Comparison of ENCODE assay signal across 23 cellular contexts in the genomic region with DNA sequence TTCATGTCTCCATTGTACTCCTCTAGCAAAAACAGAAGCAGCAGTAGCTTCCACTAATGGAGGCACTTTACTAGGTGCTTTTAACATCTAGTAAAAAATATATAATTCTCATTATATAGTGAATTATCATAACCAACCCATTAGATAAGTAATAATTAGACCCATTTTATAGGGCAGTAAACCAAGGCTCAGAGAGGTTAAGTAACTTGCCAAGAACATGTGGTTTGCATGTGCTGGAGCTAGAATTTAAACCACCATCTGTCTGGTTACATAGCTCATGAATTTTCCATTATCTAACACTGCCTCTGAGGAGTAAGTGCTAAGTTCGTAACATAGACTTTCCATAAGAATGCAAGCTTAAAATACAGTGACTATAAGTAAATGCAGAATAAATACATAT. TPM values are rescaled to one million over a fixed set of nuclear protein-coding genes. Genes with fewer than 3 reads are reported as not detected.
DNase-seq lines count a peak whose midpoint lies in the region; ATAC-seq, FAIRE-seq and TF ChIP-seq lines count a peak whose summit lies in the region.
"Had no signal": no experiment of that assay in that cellular context is flagged by ENCODE, and none has a peak within 500 bp of the region (broad histone marks: within the 10 kb centered on the region; RNA-seq: fewer than 3 reads in every experiment).

No MANE protein-coding gene starts in this region.

- no peaks in the 10 kb centered on the region for H3K9me3 ChIP-seq in GM12878 (replicated peaks; ENCODE audit: control insufficient read depth, insufficient read depth, low read length)
- H3K9me3 ChIP-seq: SJSA1 had no signal

- H3K27ac Mint-ChIP-seq in glutamatergic neuron (ENCODE audit: unreplicated experiment): peak overlapping the region; percentile 44

- peaks cover 4% of the 10 kb centered on the region for H3K27me3 Mint-ChIP-seq in glutamatergic neuron (ENCODE audit: unreplicated experiment)

- no peak for ATAC-seq in GM12878

- no peaks in the 10 kb centered on the region for H3K36me3 Mint-ChIP-seq in glutamatergic neuron (ENCODE audit: unreplicated experiment)

- no peaks in the 10 kb centered on the region for H3K27me3 ChIP-seq in GM12878 (replicated peaks in 1 of 2; ENCODE audit: control insufficient read depth in 2 of 2, insufficient read depth in 2 of 2, low read length in 1 of 2)
- H3K27me3 ChIP-seq: SJSA1 had no signal

- intact Hi-C loops in GM12878 (cut with micrococcal nuclease; ENCODE audit: unreplicated experiment): loop anchor here (2.0 kb wide), 1 partner anchor 39 kb away; no protein-coding TSS in a partner anchor
- intact Hi-C loops in lower leg skin (cut with DNase I; ENCODE audit: low total_unique reads): no loop called here

- no peak overlapping the region; the same call in 1 of the 2 replicates for H3K27ac ChIP-seq in GM12878 (ENCODE audit: control insufficient read depth, insufficient read depth)
- H3K27ac ChIP-seq: 22Rv1, KMS-11, SJSA1 had no signal

- no peak for FAIRE-seq in GM12878 (lab: Jason Lieb, UNC)
- FAIRE-seq: D721Med, G401.6, H1 had no signal

- H3K36me3 ChIP-seq in GM12878 (ENCODE audit: control insufficient read depth in 2 of 2, insufficient read depth in 2 of 2, low read length in 1 of 2): peaks cover 0 to 30% of the 10 kb centered on the region in 2 experiments; a peak in 3 of 4 replicates

- CTCF ChIA-PET in GM12878 (lab: Yijun Ruan, JAX): interaction anchor here (0.6 to 1.3 kb wide), 5 partner anchors 40 to 55 kb away, joined by 3 to 6 read pairs (median 3); partner anchors contain the start of gene CREB3L2

- H2AFZ ChIP-seq in GM12878 (ENCODE audit: control insufficient read depth, low read depth, low read length): no peak overlapping the region

- H3K4me3 Mint-ChIP-seq in glutamatergic neuron (ENCODE audit: unreplicated experiment): no peak overlapping the region

- peaks cover 47% of the 10 kb centered on the region for H3K4me1 Mint-ChIP-seq in glutamatergic neuron (ENCODE audit: low read depth, unreplicated experiment)

- DNase-seq in DMS 273 (lab: John Stamatoyannopoulos, UW; ENCODE audit: unreplicated experiment) (peak; percentile 63), DMS 273 treated with DMSO at 0.1 percent for 48 hours (lab: John Stamatoyannopoulos, UW) (no peak), GM12878 (ENCODE audit: low read depth, low spot score) (no peak), glutamatergic neuron (no peak), GM13976 (ENCODE audit: low spot score) (no peak), dedifferentiated amniotic fluid mesenchymal stem cell (ENCODE audit: extremely low spot score) (no peak), lower leg skin (ENCODE audit: low spot score in 2 of 2) (no peak)
- DNase-seq: HCEC 1CT, IMR-90, NCI-H1092, NCI-H1417 treated with DMSO at 0.1 percent for 48 hours, NCI-H1694 treated with DMSO at 0.1 percent for 48 hours, NCI-H2081, NCI-H2227 treated with DMSO at 0.1 percent for 48 hours, NCI-H526 treated with DMSO at 0.1 percent for 48 hours, Right ventricle myocardium superior, RPMI8226 had no signal

- no peaks in the 10 kb centered on the region for H4K20me1 ChIP-seq in GM12878 (ENCODE audit: control insufficient read depth, insufficient read depth)

- RAD21 ChIA-PET in GM12878 (lab: Charles Lee; ENCODE audit: unreplicated experiment): interaction anchor here (0.5 to 2.7 kb wide), 12 partner anchors 8 to 304 kb away, joined by 3 to 13 read pairs (median 4); no protein-coding TSS in a partner anchor

- TF ChIP-seq RAD21 in GM12878 (IDR thresholded peaks at IDR 0.05; ENCODE audit: insufficient read depth, low read depth, low read length): no peak

- SMC1A ChIA-PET in GM12878 (lab: Charles Lee; ENCODE audit: uncharacterized antibody, unreplicated experiment): interaction anchor here (0.8 to 3.1 kb wide), 12 partner anchors 14 to 41 kb away, joined by 3 to 18 read pairs (median 4); partner anchors contain the start of gene CREB3L2

- H3K4me1 ChIP-seq in GM12878 (ENCODE audit: control insufficient read depth, insufficient read depth, low read length): peaks cover 30% of the 10 kb centered on the region

- peaks cover 85% of the 10 kb centered on the region for H3K79me2 ChIP-seq in GM12878 (ENCODE audit: control insufficient read depth, insufficient read depth, low read length)

- no TSS peak for BruUV-seq in GM12878 (replicated peaks; lab: Mats Ljungman, UMichigan)

- in situ Hi-C loops in GM12878 (cut with MboI) (no loop called here), GM13976 (cut with MboI; ENCODE audit: low sequenced_read_pairs, unreplicated experiment) (no loop called here)

- no peak for TF ChIP-seq CTCF in GM12878 (IDR thresholded peaks at IDR 0.05 in 2 of 3, conservative IDR thresholded peaks at IDR 0.05 in 1 of 3; ENCODE audit: control insufficient read depth in 2 of 3, extremely low read depth in 1 of 3, insufficient read depth in 1 of 3, low read depth in 3 of 3, low read length in 3 of 3)
- no peak for TF ChIP-seq CTCF in glutamatergic neuron (IDR thresholded peaks at IDR 0.05; ENCODE audit: partially characterized antibody, unreplicated experiment)
- TF ChIP-seq CTCF in GM13976 (IDR thresholded peaks at IDR 0.05; ENCODE audit: borderline replicate concordance, control extremely low read depth, extremely low read depth, insufficient read depth, missing control alignments): no peak
- no peak for TF ChIP-seq CTCF in lower leg skin (IDR thresholded peaks at IDR 0.05)

- no peak overlapping the region for H3K4me2 ChIP-seq in GM12878 (ENCODE audit: control insufficient read depth, insufficient read depth)
- H3K4me2 ChIP-seq: KMS-11 had no signal

- TF ChIP-seq POLR2A in GM12878 (IDR thresholded peaks at IDR 0.05; ENCODE audit: low read depth, low read length) (no peak), lower leg skin (IDR thresholded peaks at IDR 0.05) (no peak)

- POLR2A ChIA-PET in GM12878 (lab: Charles Lee): interaction anchor here (0.5 to 1.9 kb wide), 5 partner anchors 9 to 30 kb away, joined by 3 to 5 read pairs (median 5); no protein-coding TSS in a partner anchor

- H3K9me3 Mint-ChIP-seq in glutamatergic neuron (ENCODE audit: unreplicated experiment): peaks cover 7% of the 10 kb centered on the region

- 79% methylated on average over 1 of the region's 1 CpG for WGBS in GM12878 (ENCODE audit: insufficient coverage, insufficient replicate concordance, low lambda C conversion rate, missing lambda C conversion rate)
- 90 to 98% methylated on average over 1 of the region's 1 CpG for WGBS in lower leg skin, 2 donors

- no peak for TF ChIP-seq EP300 in GM12878 (IDR thresholded peaks at IDR 0.05; ENCODE audit: borderline replicate concordance in 1 of 2, control insufficient read depth in 1 of 2, low read depth in 2 of 2, low read length in 2 of 2)

- H3K4me3 ChIP-seq in GM12878: no peak overlapping the region
- H3K4me3 ChIP-seq in lower leg skin (ENCODE audit: low read depth, poor library complexity, severe bottlenecking): no peak overlapping the region
- H3K4me3 ChIP-seq: SJSA1 had no signal

- H3K9ac ChIP-seq in GM12878 (ENCODE audit: control insufficient read depth, insufficient read depth, low read length): no peak overlapping the region
- H3K9ac ChIP-seq: KMS-11 had no signal

TF ChIP-seq in GM12878, 131 proteins besides CTCF, POLR2A, EP300 and RAD21:
- TF ChIP-seq POU2F2 (IDR thresholded peaks at IDR 0.05; ENCODE audit: borderline replicate concordance, low read depth, low read length): no peak
- no peak for TF ChIP-seq NR2F1 (conservative IDR thresholded peaks at IDR 0.05)
- no peak for TF ChIP-seq SIX5 (IDR thresholded peaks at IDR 0.05; ENCODE audit: low read depth, low read length, severe bottlenecking)
- TF ChIP-seq RUNX3 (IDR thresholded peaks at IDR 0.05; ENCODE audit: low read length): peak; percentile 51; the same call in 1 of the 2 replicates
- no peak for TF ChIP-seq SMAD5 (IDR thresholded peaks at IDR 0.05; ENCODE audit: low read depth)

RNA-seq across cellular contexts. Expression of gene CREB3L2, which starts 41.9 kb away (rescaled TPM):
- 131 and 139 TPM in 2 replicates for total RNA-seq in GM12878 (2013; cell fraction: nucleolus; rRNA removed)
- total RNA-seq in GM12878 (2014; rRNA removed) (13.3 and 16.7 TPM in 2 replicates), GM12878 (2014; rRNA removed; fragmentation: Illumina TruSeq; extraction: Trizol) (17.9 and 18.0 TPM in 2 replicates), GM12878 (2021) (65.2 and 67.1 TPM in 2 replicates), glutamatergic neuron (ENCODE audit: unreplicated experiment) (45.4 TPM), lower leg skin (10 to 100 TPM in 3 of 4 donors, 1 to 10 TPM in 1; 7.9 to 19.1 (median 11.7) TPM)
- polyA plus RNA-seq in GM12878 (2011; ENCODE audit: low read depth): 21.3 TPM
- polyA plus RNA-seq in GM12878 (2011; rRNA removed) (21.5 and 34.9 TPM in 2 replicates), GM12878 (2014; fragmentation: Illumina TruSeq; extraction: Trizol) (34.5 and 38.4 TPM in 2 replicates), GM12878 (2014; fragmentation: Nextera tagmentation; extraction: Ambion mirVana) (1 to 10 TPM; 6.4 to 8.1 TPM), GM12878 (2014; rRNA removed) (21.8 and 29.4 TPM in 2 replicates), GM12878 (2016; fragmentation: Nextera tagmentation; extraction: Ambion mirVana) (10 to 100 TPM; 30.5 to 37.1 TPM)
- 25.6 and 30.7 TPM in 2 replicates for polyA plus RNA-seq in GM12878 (2011; cell fraction: cytosol; rRNA removed)
- polyA plus RNA-seq in GM12878 (2011; cell fraction: nucleus; rRNA removed): 27.1 and 30.9 TPM in 2 replicates
- polyA plus RNA-seq in GM12878 (2012): 26.7 and 29.0 TPM in 2 replicates
- polyA minus RNA-seq in GM12878 (2011; rRNA and poly(A)+ RNA removed): 43.1 and 49.2 TPM in 2 replicates
- polyA minus RNA-seq in GM12878 (2011; cell fraction: cytosol; rRNA and poly(A)+ RNA removed): 20.9 and 21.9 TPM in 2 replicates
- polyA minus RNA-seq in GM12878 (2011; cell fraction: nucleus; rRNA and poly(A)+ RNA removed): 34.6 and 56.4 TPM in 2 replicates
